In genomic region chr3:126056681-126057546, GRCh38 we compare ENCODE assay signal across 1 cellular context.
TF ChIP-seq lines count a peak whose summit lies in the region.

No MANE protein-coding gene starts in this region.

TF ChIP-seq in K562, 482 proteins besides CTCF, POLR2A, EP300 and RAD21 (continued from another document):
- TF ChIP-seq, protein P1, sequence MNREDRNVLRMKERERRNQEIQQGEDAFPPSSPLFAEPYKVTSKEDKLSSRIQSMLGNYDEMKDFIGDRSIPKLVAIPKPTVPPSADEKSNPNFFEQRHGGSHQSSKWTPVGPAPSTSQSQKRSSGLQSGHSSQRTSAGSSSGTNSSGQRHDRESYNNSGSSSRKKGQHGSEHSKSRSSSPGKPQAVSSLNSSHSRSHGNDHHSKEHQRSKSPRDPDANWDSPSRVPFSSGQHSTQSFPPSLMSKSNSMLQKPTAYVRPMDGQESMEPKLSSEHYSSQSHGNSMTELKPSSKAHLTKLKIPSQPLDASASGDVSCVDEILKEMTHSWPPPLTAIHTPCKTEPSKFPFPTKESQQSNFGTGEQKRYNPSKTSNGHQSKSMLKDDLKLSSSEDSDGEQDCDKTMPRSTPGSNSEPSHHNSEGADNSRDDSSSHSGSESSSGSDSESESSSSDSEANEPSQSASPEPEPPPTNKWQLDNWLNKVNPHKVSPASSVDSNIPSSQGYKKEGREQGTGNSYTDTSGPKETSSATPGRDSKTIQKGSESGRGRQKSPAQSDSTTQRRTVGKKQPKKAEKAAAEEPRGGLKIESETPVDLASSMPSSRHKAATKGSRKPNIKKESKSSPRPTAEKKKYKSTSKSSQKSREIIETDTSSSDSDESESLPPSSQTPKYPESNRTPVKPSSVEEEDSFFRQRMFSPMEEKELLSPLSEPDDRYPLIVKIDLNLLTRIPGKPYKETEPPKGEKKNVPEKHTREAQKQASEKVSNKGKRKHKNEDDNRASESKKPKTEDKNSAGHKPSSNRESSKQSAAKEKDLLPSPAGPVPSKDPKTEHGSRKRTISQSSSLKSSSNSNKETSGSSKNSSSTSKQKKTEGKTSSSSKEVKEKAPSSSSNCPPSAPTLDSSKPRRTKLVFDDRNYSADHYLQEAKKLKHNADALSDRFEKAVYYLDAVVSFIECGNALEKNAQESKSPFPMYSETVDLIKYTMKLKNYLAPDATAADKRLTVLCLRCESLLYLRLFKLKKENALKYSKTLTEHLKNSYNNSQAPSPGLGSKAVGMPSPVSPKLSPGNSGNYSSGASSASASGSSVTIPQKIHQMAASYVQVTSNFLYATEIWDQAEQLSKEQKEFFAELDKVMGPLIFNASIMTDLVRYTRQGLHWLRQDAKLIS (CRISPR knock-in tag; IDR thresholded peaks at IDR 0.05): no peak
- TF ChIP-seq BHLHE40 (IDR thresholded peaks at IDR 0.05; ENCODE audit: low read length) (peak; percentile 34; the same call in 1 of the 2 replicates), SMAD4 (CRISPR knock-in tag; conservative IDR thresholded peaks at IDR 0.05) (0 out of 2 replicates have a peak, but pooled peaks have one; percentile 13), E2F3 (CRISPR knock-in tag; IDR thresholded peaks at IDR 0.05) (0 out of 2 replicates have a peak, but pooled peaks have one; percentile 31), KLF16 (IDR thresholded peaks at IDR 0.05) (peak; percentile 64; the same call in 1 of the 2 replicates), L3MBTL2 (IDR thresholded peaks at IDR 0.05) (0 out of 2 replicates have a peak, but pooled peaks have one; percentile 15), RBFOX2 (IDR thresholded peaks at IDR 0.05; ENCODE audit: low read depth, low read length) (0 out of 2 replicates have a peak, but pooled peaks have one; percentile 40), CHAMP1 (IDR thresholded peaks at IDR 0.05) (no peak), ZNF639 (CRISPR knock-in tag; conservative IDR thresholded peaks at IDR 0.05 in 1 of 2, IDR thresholded peaks at IDR 0.05 in 1 of 2) (0 out of 4 replicates have a peak, but pooled peaks of 1 of the 2 experiments have one; percentile 26), ESRRA (IDR thresholded peaks at IDR 0.05; ENCODE audit: borderline replicate concordance, low read depth) (peak; percentile 78), PHF8 (IDR thresholded peaks at IDR 0.05; ENCODE audit: borderline replicate concordance, low read length) (peak; percentile 30; the same call in 1 of the 2 replicates), SMARCC2 (IDR thresholded peaks at IDR 0.05; ENCODE audit: low read depth) (no peak), POLR2G (IDR thresholded peaks at IDR 0.05; ENCODE audit: low read depth, low read length) (peak; percentile 47; the same call in 1 of the 2 replicates), TCF7L2 (IDR thresholded peaks at IDR 0.05; ENCODE audit: low read depth, low read length) (peak; percentile 50; the same call in 1 of the 2 replicates), NKRF (IDR thresholded peaks at IDR 0.05; ENCODE audit: borderline replicate concordance) (no peak), ZNF589 (CRISPR knock-in tag; IDR thresholded peaks at IDR 0.05; ENCODE audit: low read depth) (0 out of 2 replicates have a peak, but pooled peaks have one; percentile 49), NFXL1 (CRISPR knock-in tag; IDR thresholded peaks at IDR 0.05) (no peak)
